ENCODE assay signal across 18 cellular contexts in genomic region chr6:36793296-36793912, GRCh38. TPM values are rescaled to one million over a fixed set of nuclear protein-coding genes. Genes with fewer than 3 reads are reported as not detected.
DNase-seq lines count a peak whose midpoint lies in the region; ATAC-seq and TF ChIP-seq lines count a peak whose summit lies in the region.
"Had no signal": no experiment of that assay in that cellular context is flagged by ENCODE, and none has a peak within 500 bp of the region (broad histone marks: within the 10 kb centered on the region; RNA-seq: fewer than 3 reads in every experiment).

No MANE protein-coding gene starts in this region.

- no TSS peak for BruUV-seq in IMR-90 (replicated peaks; lab: Mats Ljungman, UMichigan)

- no peak overlapping the region for H3K9ac ChIP-seq in IMR-90 (ENCODE audit: low read depth, low read length)
- H3K9ac ChIP-seq: SK-N-SH had no signal

- H3K56ac ChIP-seq in IMR-90 (ENCODE audit: extremely low read depth, insufficient read depth, low read length) = no peak overlapping the region

- 73% methylated on average over 3 of the region's 9 CpGs; no CpG with 5 or more reads in 1 of the 2 experiments for WGBS in IMR-90 (ENCODE audit: extremely low coverage in 2 of 2, insufficient read length in 1 of 2), 2 experiments

- no peaks in the 10 kb centered on the region for H3K36me3 ChIP-seq in IMR-90 (ENCODE audit: control insufficient read depth, insufficient read depth, low read length)
- H3K36me3 ChIP-seq: HAP-1, right lobe of liver, tibial artery had no signal

- in situ Hi-C loops in IMR-90 (cut with MboI; ENCODE audit: low sequenced_read_pairs) = no loop called here

- ATAC-seq in IMR-90 (ENCODE audit: low read depth) (no peak), HG03342 (IDR thresholded peaks at IDR 0.05; ENCODE audit: unreplicated experiment) (no peak)
- ATAC-seq: activated CD4-positive, CD25-positive, alpha-beta regulatory T cell treated with anti-CD3 and anti-CD28 coated beads, Interleukin-2, amount 50 U/mL, for 24 hours; left colon; right lobe of liver had no signal

- H3K9me1 ChIP-seq in IMR-90 (ENCODE audit: insufficient read depth, low read length) = no peaks in the 10 kb centered on the region

- H3K4me3 ChIP-seq in IMR-90 (ENCODE audit: insufficient read depth, low read depth, low read length) = no peak overlapping the region
- H3K4me3 ChIP-seq: HAP-1, right lobe of liver, tibial artery had no signal

- H3K18ac ChIP-seq in IMR-90 (ENCODE audit: low read depth, low read length) = no peak overlapping the region

- H3K4me2 ChIP-seq in IMR-90 (ENCODE audit: low read depth, low read length) = no peak overlapping the region
- H3K4me2 ChIP-seq: SK-N-SH had no signal

- no peaks in the 10 kb centered on the region for H3K9me3 ChIP-seq in IMR-90 (ENCODE audit: control insufficient read depth, insufficient read depth, low read length)
- H3K9me3 ChIP-seq: HAP-1, right lobe of liver, SK-N-SH, tibial artery had no signal

- CTCF ChIA-PET in IMR-90 (lab: Yijun Ruan, JAX) = no interaction called here

- no peak overlapping the region for H2BK120ac ChIP-seq in IMR-90 (ENCODE audit: low read depth, low read length)

- dilution Hi-C loops in IMR-90 (cut with HindIII; ENCODE audit: low sequenced_read_pairs, unreplicated experiment) = no loop called here

- no peak for TF ChIP-seq POLR2A in IMR-90 (IDR thresholded peaks at IDR 0.05; ENCODE audit: low read depth, low read length)

- TF ChIP-seq CTCF in IMR-90 (conservative IDR thresholded peaks at IDR 0.05; ENCODE audit: low read depth, low read length) = no peak

- H4K8ac ChIP-seq in IMR-90 (ENCODE audit: low read depth in 2 of 2, low read length in 2 of 2) = no peak overlapping the region

- H4K91ac ChIP-seq in IMR-90 (ENCODE audit: insufficient read depth, low read depth, low read length) = no peak overlapping the region

- H4K20me1 ChIP-seq in IMR-90 (ENCODE audit: insufficient read depth, low read length) = no peaks in the 10 kb centered on the region

- peaks cover 55% of the 10 kb centered on the region for H3K27me3 ChIP-seq in IMR-90 (ENCODE audit: control insufficient read depth, insufficient read depth, low read length)
- H3K27me3 ChIP-seq: right lobe of liver had no signal

- H2BK15ac ChIP-seq in IMR-90 (ENCODE audit: low read depth, low read length) = no peak overlapping the region

- no peak overlapping the region for H2AK5ac ChIP-seq in IMR-90 (ENCODE audit: low read depth, low read length)

- no peaks in the 10 kb centered on the region for H3K4me1 ChIP-seq in IMR-90 (ENCODE audit: control insufficient read depth, insufficient read depth, low read length)
- H3K4me1 ChIP-seq: right lobe of liver, tibial artery had no signal

- H3K14ac ChIP-seq in IMR-90 (replicated peaks; ENCODE audit: low read depth, low read length) = no peak overlapping the region

- H3K4ac ChIP-seq in IMR-90 (ENCODE audit: low read depth, low read length) = no peak overlapping the region

- H2AK9ac ChIP-seq in IMR-90 (replicated peaks; ENCODE audit: low read depth, low read length, poor library complexity) = no peak overlapping the region

- H3K23ac ChIP-seq in IMR-90 (ENCODE audit: low read depth, low read length) = no peak overlapping the region

- H3K27ac ChIP-seq in IMR-90 (ENCODE audit: insufficient read depth, low read length) (no peak overlapping the region), cingulate gyrus (ENCODE audit: low read depth, low read length) (peak overlapping the region; percentile 22), temporal lobe (ENCODE audit: low read depth, low read length) (peak overlapping the region; percentile 33), substantia nigra (ENCODE audit: low read depth, low read length, poor library complexity, severe bottlenecking) (no peak overlapping the region)
- H3K27ac ChIP-seq: right lobe of liver, tibial artery had no signal

- no peak overlapping the region for H2BK5ac ChIP-seq in IMR-90 (ENCODE audit: low read depth, low read length, poor library complexity, severe bottlenecking)

- TF ChIP-seq RAD21 in IMR-90 (IDR thresholded peaks at IDR 0.05; ENCODE audit: low read length) = no peak

- DNase-seq in IMR-90 = no peak
- DNase-seq in middle frontal gyrus (ENCODE audit: extremely low spot score, low spot score) = peak; percentile 33
- no peak for DNase-seq in DMS79 (lab: John Stamatoyannopoulos, UW)
- DNase-seq in substantia nigra (lab: John Stamatoyannopoulos, UW) = no peak
- DNase-seq: activated naive CD8-positive, alpha-beta T cell treated with anti-CD3 and anti-CD28 coated beads, Interleukin-2, amount 10 ng/mL, durations not matched to agents 7 days and 5 days; COR-L47; left colon; MM.1S; NCI-H226; right lobe of liver; SK-N-SH; tibial artery had no signal

- peak overlapping the region; percentile 15 for H2AFZ ChIP-seq in IMR-90 (replicated peaks; ENCODE audit: low read length, poor library complexity)

- H3K79me1 ChIP-seq in IMR-90 (ENCODE audit: low read depth in 1 of 2, low read length in 2 of 2) = no peaks in the 10 kb centered on the region

- no peak overlapping the region for H4K5ac ChIP-seq in IMR-90 (ENCODE audit: low read depth, low read length)

- intact Hi-C loops in IMR-90 (cut with micrococcal nuclease) = loop anchor here (5.0 kb wide), 1 partner anchor 44 kb away; the partner anchor contains the start of gene CPNE5

- POLR2A ChIA-PET in IMR-90 (lab: Charles Lee; ENCODE audit: unreplicated experiment) = no interaction called here

- H2BK20ac ChIP-seq in IMR-90 (ENCODE audit: low read depth, low read length) = no peak overlapping the region

TF ChIP-seq in IMR-90, 13 proteins besides CTCF, POLR2A, EP300 and RAD21:
- no peak for TF ChIP-seq RCOR1 (IDR thresholded peaks at IDR 0.05; ENCODE audit: insufficient replicate concordance, low read length)
- TF ChIP-seq NFE2L2 (IDR thresholded peaks at IDR 0.05; ENCODE audit: low read depth, low read length) = no peak
- TF ChIP-seq MAFK (IDR thresholded peaks at IDR 0.05; ENCODE audit: low read depth, low read length) = no peak
- TF ChIP-seq SMC3 (IDR thresholded peaks at IDR 0.05; ENCODE audit: low read depth, low read length) = no peak
- no peak for TF ChIP-seq CEBPB (IDR thresholded peaks at IDR 0.05; ENCODE audit: low read depth, low read length)
- no peak for TF ChIP-seq MXI1 (IDR thresholded peaks at IDR 0.05; ENCODE audit: borderline replicate concordance, low read depth, low read length)
- no peak for TF ChIP-seq CHD1 (IDR thresholded peaks at IDR 0.05; ENCODE audit: low read depth, low read length)
- no peak for TF ChIP-seq MAZ (IDR thresholded peaks at IDR 0.05; ENCODE audit: borderline replicate concordance, low read depth, low read length)
- TF ChIP-seq USF2 (IDR thresholded peaks at IDR 0.05; ENCODE audit: low read depth, low read length) = no peak
- TF ChIP-seq FOS (IDR thresholded peaks at IDR 0.05; ENCODE audit: low read depth, low read length) = no peak
- no peak for TF ChIP-seq RFX5 (IDR thresholded peaks at IDR 0.05; ENCODE audit: low read depth, low read length)
- no peak for TF ChIP-seq ELK1 (IDR thresholded peaks at IDR 0.05; ENCODE audit: borderline replicate concordance, low read depth, low read length)
- TF ChIP-seq BHLHE40 (IDR thresholded peaks at IDR 0.05; ENCODE audit: low read depth, low read length) = no peak
TF ChIP-seq in IMR-90: peak in this region for 0.

RNA-seq across cellular contexts. Expression of gene CPNE5, which starts 45.8 kb away (rescaled TPM):
- not detected in 2 replicates for total RNA-seq in IMR-90 (2012; rRNA removed)
- polyA plus RNA-seq in IMR-90 (2012; rRNA removed) = 0.07 and 0.10 TPM in 2 replicates
- 0.03 and 0.05 TPM in 2 replicates for polyA plus RNA-seq in IMR-90 (2012; cell fraction: cytosol; rRNA removed)
- polyA plus RNA-seq in IMR-90 (2012; cell fraction: nucleus; rRNA removed; ENCODE audit: low replicate concordance) = 0.10 and 0.36 TPM in 2 replicates
- 12.3 TPM for total RNA-seq in temporal lobe
- total RNA-seq: RPMI7951 had no signal

Comparison
In these comparisons a context has a peak if more than half of its experiments do, and no peak if none do; other contexts are left out.
1. H3K27ac ChIP-seq: peak in cingulate gyrus (single experiment) and temporal lobe (single experiment); none in IMR-90 (single experiment) and substantia nigra (single experiment).
2. RNA of gene CPNE5, which starts 45.8 kb away (total RNA-seq): 12.3 TPM in temporal lobe (single experiment); not detected in IMR-90; every median in the first group is over 10 times any median in the second.